Comparison of ENCODE assay signal across 8 cellular contexts in the genomic region with DNA sequence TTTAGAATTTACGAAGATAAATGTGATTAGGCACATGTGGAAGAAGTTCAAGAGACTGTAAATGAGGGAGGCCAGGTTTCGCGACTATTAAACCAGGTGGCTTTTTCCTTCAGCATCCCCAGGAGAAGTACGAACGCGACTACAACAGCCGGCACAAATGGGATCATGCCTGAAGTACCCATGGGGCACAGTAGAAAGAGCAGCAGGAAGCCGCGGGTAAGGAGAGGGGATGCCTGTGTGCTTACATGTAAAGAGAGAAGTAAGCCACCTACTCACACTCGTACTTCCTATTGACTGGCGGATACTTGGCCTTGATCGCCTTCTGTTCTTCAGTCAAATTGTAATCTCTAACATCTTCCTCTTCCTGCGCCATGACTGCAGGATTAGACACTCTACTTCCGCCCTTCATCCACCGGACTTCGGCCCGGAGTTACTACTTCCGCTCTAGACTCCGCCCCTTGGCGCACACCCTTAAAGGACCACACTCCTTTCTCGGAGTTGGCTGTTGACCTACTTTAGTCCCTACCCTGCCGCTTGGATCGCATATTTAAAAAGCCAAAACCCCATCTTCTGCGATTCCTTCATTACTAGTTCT. TPM values are rescaled to one million over a fixed set of nuclear protein-coding genes. Genes with fewer than 3 reads are reported as not detected.
A peak's percentile ranks its signal among the peaks of the same experiment; 100 is the strongest.
DNase-seq lines count a peak whose midpoint lies in the region; ATAC-seq and TF ChIP-seq lines count a peak whose summit lies in the region.

TSS of gene ZBTB8OS (minus strand) at position 394 of the 595 bp plus-strand sequence. CDS start at position 373, 21 bp downstream.

- peak within 1 kb of the TSS; percentile 96 for H3K27ac ChIP-seq in PC-9
- H3K27ac ChIP-seq in esophagus (ENCODE audit: low read depth in 2 of 2, low read length in 1 of 2), result peak within 1 kb of the TSS; percentile 92 to 98

- 0% methylated on average over 24 of the region's 24 CpGs for WGBS in esophagus, 2 donors

- H3K9me2 ChIP-seq in PC-9 (ENCODE audit: insufficient read depth), result no peaks in the 10 kb centered on the region

- H3K4me1 ChIP-seq in PC-9 (replicated peaks; ENCODE audit: insufficient read depth), result peaks cover 33% of the 10 kb centered on the region
- peaks cover 0 to 5% of the 10 kb centered on the region in 2 donors for H3K4me1 ChIP-seq in esophagus (ENCODE audit: control insufficient read depth in 2 of 2, insufficient read depth in 2 of 2, low read length in 1 of 2)
- peaks cover 19% of the 10 kb centered on the region for H3K4me1 ChIP-seq in mucosa of stomach (ENCODE audit: control insufficient read depth, insufficient read depth, low read length)

- peaks cover 23% of the 10 kb centered on the region; the same call in 1 of the 2 replicates for H3F3A ChIP-seq in PC-9 (ENCODE audit: insufficient read depth, low read depth)

- no peaks in the 10 kb centered on the region for H3K9me3 ChIP-seq in PC-9 (ENCODE audit: insufficient read depth, low read depth)
- no peaks in the 10 kb centered on the region for H3K9me3 ChIP-seq in esophagus (ENCODE audit: control insufficient read depth in 2 of 2, insufficient read depth in 1 of 2, low read depth in 1 of 2, low read length in 1 of 2)
- no peaks in the 10 kb centered on the region for H3K9me3 ChIP-seq in mucosa of stomach (ENCODE audit: control insufficient read depth, low read length)

- TF ChIP-seq CTCF in PC-9 (conservative IDR thresholded peaks at IDR 0.05), result no peak

- H3K27me3 ChIP-seq in PC-9 (ENCODE audit: insufficient read depth, low read depth), result no peaks in the 10 kb centered on the region
- no peaks in the 10 kb centered on the region for H3K27me3 ChIP-seq in esophagus (ENCODE audit: control insufficient read depth in 1 of 2, insufficient read depth in 2 of 2, low read length in 2 of 2)
- H3K27me3 ChIP-seq in mucosa of stomach (ENCODE audit: control insufficient read depth, insufficient read depth, low read length), result no peaks in the 10 kb centered on the region

- CTCF ChIA-PET in PC-9 (lab: Charles Lee), result interaction anchor here (1.6 kb wide), 1 partner anchor 130 kb away, joined by 6 read pairs; no protein-coding TSS in a partner anchor

- intact Hi-C loops in PC-9 (cut with micrococcal nuclease; ENCODE audit: unreplicated experiment), result loop anchor here (5.0 kb wide), 3 partner anchors 113 to 248 kb away; partner anchors contain the start of gene ZBTB8A

- peak; percentile 98 for DNase-seq in DMS 273 (lab: John Stamatoyannopoulos, UW; ENCODE audit: unreplicated experiment)
- DNase-seq in Jurkat, Clone E6-1 (ENCODE audit: low read depth, low spot score), result peak; percentile 96
- peak; percentile 80 to 88 for DNase-seq in PC-9
- peak; percentile 81 for DNase-seq in activated T-cell treated with anti-CD3 and anti-CD28 coated beads, Interleukin-2, amount 50 U/mL, for 1 hour
- peak; percentile 73 to 74 for DNase-seq in stimulated activated CD8-positive, alpha-beta memory T cell treated with anti-CD3 and anti-CD28 coated beads, Interleukin-7, amount 100 ng/mL, for 1 hour (ENCODE audit: low read depth in 2 of 2)

- peaks cover 15% of the 10 kb centered on the region; the same call in 1 of the 2 replicates for H4K20me1 ChIP-seq in PC-9 (ENCODE audit: insufficient read depth)

- TSS peak; percentile 58 for BruUV-seq in PC-9 (replicated peaks; lab: Mats Ljungman, UMichigan)

- peak within 1 kb of the TSS; percentile 99 for H3K4me2 ChIP-seq in PC-9

- peak within 1 kb of the TSS; percentile 98 for H3K4me3 ChIP-seq in Jurkat, Clone E6-1 (ENCODE audit: low read length)
- H3K4me3 ChIP-seq in PC-9 (peak within 1 kb of the TSS; percentile 81), esophagus (ENCODE audit: low read depth in 1 of 2, low read length in 2 of 2) (peak within 1 kb of the TSS; percentile 85 to 94), mucosa of stomach (ENCODE audit: low read length) (peak within 1 kb of the TSS; percentile 48)

- POLR2A ChIA-PET in PC-9 (lab: Charles Lee; ENCODE audit: unreplicated experiment), result interaction anchor here (0.7 kb wide), 1 partner anchor 960 kb away, joined by 5 read pairs; no protein-coding TSS in a partner anchor

- H3K36me3 ChIP-seq in PC-9 (ENCODE audit: low read depth) (peaks cover 28% of the 10 kb centered on the region), esophagus (ENCODE audit: control insufficient read depth in 2 of 2, insufficient read depth in 2 of 2, low read length in 1 of 2) (peaks cover 3 to 6% of the 10 kb centered on the region in 2 donors), mucosa of stomach (ENCODE audit: control insufficient read depth, insufficient read depth, low read length) (no peaks in the 10 kb centered on the region)

- H2AFZ ChIP-seq in PC-9, result peak within 1 kb of the TSS; percentile 90

- ATAC-seq in GM21528 (IDR thresholded peaks at IDR 0.05; ENCODE audit: low FRiP score, unreplicated experiment), result peak; percentile 73

- peaks cover 83% of the 10 kb centered on the region for H3K79me2 ChIP-seq in PC-9 (ENCODE audit: low read depth)

- peak within 1 kb of the TSS; percentile 82 for H3K9ac ChIP-seq in mucosa of stomach (ENCODE audit: low read length)

RNA-seq across cellular contexts. Expression of gene ZBTB8OS, which starts in this region (rescaled TPM):
- polyA plus RNA-seq in Jurkat, Clone E6-1 (2012; ENCODE audit: insufficient read depth, insufficient read length), result 105 TPM
- total RNA-seq in PC-9 (2021), result 36.0 and 42.7 TPM in 2 replicates
- 10 to 100 TPM; 40.2 to 41.8 TPM for polyA plus RNA-seq in esophagus

Comparison
In these comparisons a context has a peak if more than half of its experiments do, and no peak if none do; other contexts are left out.
1. Peak in every context shown above with its lines: DNase-seq, ATAC-seq, H3K4me3 ChIP-seq and H3K27ac ChIP-seq.
2. H3K4me3 ChIP-seq: peak in every context shown above with its lines; median percentile 98 in Jurkat, Clone E6-1; 90 in esophagus; 81 in PC-9; 48 in mucosa of stomach.